1 cellular context compared by ENCODE assay signal in genomic region chr6:41591859-41592502, GRCh38.
TF ChIP-seq lines count a peak whose summit lies in the region.

No MANE protein-coding gene starts in this region.

TF ChIP-seq in H1, 55 proteins besides CTCF, POLR2A, EP300 and RAD21:
- peak; percentile 53; the same call in 1 of the 2 replicates for TF ChIP-seq SP4 (IDR thresholded peaks at IDR 0.05; ENCODE audit: low read length)
- 0 out of 2 replicates have a peak, but pooled peaks have one; percentile 16 for TF ChIP-seq YY1 (IDR thresholded peaks at IDR 0.05; ENCODE audit: low read depth, low read length)
- peak; percentile 34; the same call in 1 of the 2 replicates for TF ChIP-seq JUND (IDR thresholded peaks at IDR 0.05; ENCODE audit: low read length)
- no peak for TF ChIP-seq TAF7 (optimal IDR thresholded peaks at IDR 0.05; ENCODE audit: borderline replicate concordance, low read depth, low read length)
- TF ChIP-seq GABPA (IDR thresholded peaks at IDR 0.05; ENCODE audit: borderline replicate concordance, insufficient read depth, low read length) = peak; percentile 45; the same call in 1 of the 2 replicates
- peak; percentile 98 for TF ChIP-seq ATF2 (IDR thresholded peaks at IDR 0.05; ENCODE audit: low read length)
- TF ChIP-seq SIN3A (conservative IDR thresholded peaks at IDR 0.05 in 1 of 2, IDR thresholded peaks at IDR 0.05 in 1 of 2; ENCODE audit: low read depth in 1 of 2, low read length in 2 of 2) = 0 out of 4 replicates have a peak, but pooled peaks of 1 of the 2 experiments have one; percentile 40
- no peak for TF ChIP-seq SP2 (IDR thresholded peaks at IDR 0.05; ENCODE audit: low read length)
- 0 out of 2 replicates have a peak, but pooled peaks have one; percentile 48 for TF ChIP-seq TEAD4 (IDR thresholded peaks at IDR 0.05; ENCODE audit: low read depth, low read length)
- peak; percentile 22; the same call in 1 of the 2 replicates for TF ChIP-seq ATF3 (IDR thresholded peaks at IDR 0.05; ENCODE audit: insufficient read depth, low read depth, low read length)
- peak; percentile 54; the same call in 1 of the 2 replicates for TF ChIP-seq KDM1A (IDR thresholded peaks at IDR 0.05; ENCODE audit: borderline replicate concordance, low read length)
- TF ChIP-seq TAF1 (IDR thresholded peaks at IDR 0.05; ENCODE audit: low read depth, low read length) = no peak
- no peak for TF ChIP-seq TBP (IDR thresholded peaks at IDR 0.05; ENCODE audit: low read depth, low read length)
TF ChIP-seq in H1: peak in this region for 9.
